In the genomic region with DNA sequence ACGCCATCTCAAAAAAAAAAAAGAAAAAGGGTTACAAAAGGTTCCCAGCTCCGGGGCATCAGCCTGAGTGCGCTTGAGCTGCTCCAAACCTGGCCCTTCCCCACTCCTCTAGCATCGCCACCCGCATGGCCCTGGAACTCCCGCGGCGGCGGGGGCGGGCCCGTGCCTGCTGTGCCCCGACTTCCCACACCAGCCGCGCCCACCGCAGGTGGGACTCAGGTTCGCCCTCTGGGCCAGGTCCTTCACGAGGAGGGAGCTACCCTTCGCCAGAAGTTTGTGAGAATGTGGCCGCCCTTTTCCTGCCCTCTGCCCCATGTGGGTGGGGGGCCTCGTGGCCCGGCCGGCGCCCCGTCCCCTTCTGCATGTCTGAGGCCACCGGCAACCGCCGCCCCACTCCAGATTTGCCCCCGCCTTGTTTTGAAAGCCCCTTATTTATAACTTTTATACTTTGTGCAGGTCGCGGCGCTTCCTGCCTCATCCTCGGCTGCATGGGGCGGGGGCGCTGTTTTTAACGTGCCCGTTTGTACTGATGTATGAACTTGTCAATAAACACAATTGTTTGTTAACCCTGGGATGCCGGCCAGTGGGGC, we compare ENCODE assay signal across 2 cellular contexts.
TF ChIP-seq lines count a peak whose summit lies in the region.

No MANE protein-coding gene starts in this region.

TF ChIP-seq in HEK293, 187 proteins besides CTCF, POLR2A, EP300 and RAD21:
- TF ChIP-seq, protein P1, sequence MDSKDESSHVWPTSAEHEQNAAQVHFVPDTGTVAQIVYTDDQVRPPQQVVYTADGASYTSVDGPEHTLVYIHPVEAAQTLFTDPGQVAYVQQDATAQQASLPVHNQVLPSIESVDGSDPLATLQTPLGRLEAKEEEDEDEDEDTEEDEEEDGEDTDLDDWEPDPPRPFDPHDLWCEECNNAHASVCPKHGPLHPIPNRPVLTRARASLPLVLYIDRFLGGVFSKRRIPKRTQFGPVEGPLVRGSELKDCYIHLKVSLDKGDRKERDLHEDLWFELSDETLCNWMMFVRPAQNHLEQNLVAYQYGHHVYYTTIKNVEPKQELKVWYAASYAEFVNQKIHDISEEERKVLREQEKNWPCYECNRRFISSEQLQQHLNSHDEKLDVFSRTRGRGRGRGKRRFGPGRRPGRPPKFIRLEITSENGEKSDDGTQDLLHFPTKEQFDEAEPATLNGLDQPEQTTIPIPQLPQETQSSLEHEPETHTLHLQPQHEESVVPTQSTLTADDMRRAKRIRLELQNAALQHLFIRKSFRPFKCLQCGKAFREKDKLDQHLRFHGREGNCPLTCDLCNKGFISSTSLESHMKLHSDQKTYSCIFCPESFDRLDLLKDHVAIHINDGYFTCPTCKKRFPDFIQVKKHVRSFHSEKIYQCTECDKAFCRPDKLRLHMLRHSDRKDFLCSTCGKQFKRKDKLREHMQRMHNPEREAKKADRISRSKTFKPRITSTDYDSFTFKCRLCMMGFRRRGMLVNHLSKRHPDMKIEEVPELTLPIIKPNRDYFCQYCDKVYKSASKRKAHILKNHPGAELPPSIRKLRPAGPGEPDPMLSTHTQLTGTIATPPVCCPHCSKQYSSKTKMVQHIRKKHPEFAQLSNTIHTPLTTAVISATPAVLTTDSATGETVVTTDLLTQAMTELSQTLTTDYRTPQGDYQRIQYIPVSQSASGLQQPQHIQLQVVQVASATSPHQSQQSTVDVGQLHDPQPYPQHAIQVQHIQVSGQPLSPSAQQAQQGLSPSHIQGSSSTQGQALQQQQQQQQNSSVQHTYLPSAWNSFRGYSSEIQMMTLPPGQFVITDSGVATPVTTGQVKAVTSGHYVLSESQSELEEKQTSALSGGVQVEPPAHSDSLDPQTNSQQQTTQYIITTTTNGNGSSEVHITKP (tag by site-specific recombination; IDR thresholded peaks at IDR 0.05): 0 out of 2 replicates have a peak, but pooled peaks have one; percentile 12
- TF ChIP-seq GLIS2 (tag by site-specific recombination; IDR thresholded peaks at IDR 0.05) (peak; percentile 80), ZBTB20 (tag by site-specific recombination; IDR thresholded peaks at IDR 0.05) (0 out of 2 replicates have a peak, but pooled peaks have one; percentile 21), ZNF654 (tag by site-specific recombination; IDR thresholded peaks at IDR 0.05; ENCODE audit: low read depth) (no peak), ZIC2 (tag by site-specific recombination; IDR thresholded peaks at IDR 0.05) (peak; percentile 89), OVOL3 (tag by site-specific recombination; IDR thresholded peaks at IDR 0.05) (no peak), GLIS1 (tag by site-specific recombination; IDR thresholded peaks at IDR 0.05) (peak; percentile 78), ZNF629 (tag by site-specific recombination; IDR thresholded peaks at IDR 0.05) (no peak), EGR2 (tag by site-specific recombination; IDR thresholded peaks at IDR 0.05; ENCODE audit: low read depth) (peak; percentile 82), SP2 (tag by site-specific recombination; IDR thresholded peaks at IDR 0.05) (peak; percentile 49), SP7 (tag by site-specific recombination; IDR thresholded peaks at IDR 0.05) (0 out of 2 replicates have a peak, but pooled peaks have one; percentile 26), ZFHX2 (tag by site-specific recombination; conservative IDR thresholded peaks at IDR 0.05) (peak; percentile 89), KLF1 (tag by site-specific recombination; IDR thresholded peaks at IDR 0.05) (peak; percentile 76), ZXDB (tag by site-specific recombination; IDR thresholded peaks at IDR 0.05) (no peak), ZNF423 (tag by site-specific recombination; IDR thresholded peaks at IDR 0.05) (0 out of 2 replicates have a peak, but pooled peaks have one; percentile 44), SP3 (tag by site-specific recombination; IDR thresholded peaks at IDR 0.05) (peak; percentile 53; the same call in 1 of the 2 replicates), ZNF335 (tag by site-specific recombination; conservative IDR thresholded peaks at IDR 0.05) (peak; percentile 76; the same call in 1 of the 2 replicates), ZNF600 (tag by site-specific recombination; IDR thresholded peaks at IDR 0.05) (0 out of 2 replicates have a peak, but pooled peaks have one; percentile 8), ZBTB8A (tag by site-specific recombination; IDR thresholded peaks at IDR 0.05) (peak; percentile 54)
- TF ChIP-seq, protein P2, sequence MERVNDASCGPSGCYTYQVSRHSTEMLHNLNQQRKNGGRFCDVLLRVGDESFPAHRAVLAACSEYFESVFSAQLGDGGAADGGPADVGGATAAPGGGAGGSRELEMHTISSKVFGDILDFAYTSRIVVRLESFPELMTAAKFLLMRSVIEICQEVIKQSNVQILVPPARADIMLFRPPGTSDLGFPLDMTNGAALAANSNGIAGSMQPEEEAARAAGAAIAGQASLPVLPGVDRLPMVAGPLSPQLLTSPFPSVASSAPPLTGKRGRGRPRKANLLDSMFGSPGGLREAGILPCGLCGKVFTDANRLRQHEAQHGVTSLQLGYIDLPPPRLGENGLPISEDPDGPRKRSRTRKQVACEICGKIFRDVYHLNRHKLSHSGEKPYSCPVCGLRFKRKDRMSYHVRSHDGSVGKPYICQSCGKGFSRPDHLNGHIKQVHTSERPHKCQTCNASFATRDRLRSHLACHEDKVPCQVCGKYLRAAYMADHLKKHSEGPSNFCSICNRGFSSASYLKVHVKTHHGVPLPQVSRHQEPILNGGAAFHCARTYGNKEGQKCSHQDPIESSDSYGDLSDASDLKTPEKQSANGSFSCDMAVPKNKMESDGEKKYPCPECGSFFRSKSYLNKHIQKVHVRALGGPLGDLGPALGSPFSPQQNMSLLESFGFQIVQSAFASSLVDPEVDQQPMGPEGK (tag by site-specific recombination; IDR thresholded peaks at IDR 0.05): peak; percentile 42; the same call in 1 of the 2 replicates
- TF ChIP-seq, protein P3, sequence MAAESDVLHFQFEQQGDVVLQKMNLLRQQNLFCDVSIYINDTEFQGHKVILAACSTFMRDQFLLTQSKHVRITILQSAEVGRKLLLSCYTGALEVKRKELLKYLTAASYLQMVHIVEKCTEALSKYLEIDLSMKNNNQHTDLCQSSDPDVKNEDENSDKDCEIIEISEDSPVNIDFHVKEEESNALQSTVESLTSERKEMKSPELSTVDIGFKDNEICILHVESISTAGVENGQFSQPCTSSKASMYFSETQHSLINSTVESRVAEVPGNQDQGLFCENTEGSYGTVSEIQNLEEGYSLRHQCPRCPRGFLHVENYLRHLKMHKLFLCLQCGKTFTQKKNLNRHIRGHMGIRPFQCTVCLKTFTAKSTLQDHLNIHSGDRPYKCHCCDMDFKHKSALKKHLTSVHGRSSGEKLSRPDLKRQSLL (tag by site-specific recombination; IDR thresholded peaks at IDR 0.05): peak; percentile 85
TF ChIP-seq in HEK293: peak in this region for 17.

TF ChIP-seq in endothelial cell of umbilical vein, 7 proteins besides CTCF, POLR2A, EP300 and RAD21 (continued from another document):
- TF ChIP-seq MYC (IDR thresholded peaks at IDR 0.05; ENCODE audit: low read depth, low read length): no peak
- TF ChIP-seq GATA2 (IDR thresholded peaks at IDR 0.05; ENCODE audit: insufficient read depth, insufficient read length, low read depth, low read length): no peak
- no peak for TF ChIP-seq JUN (IDR thresholded peaks at IDR 0.05; ENCODE audit: borderline replicate concordance, insufficient read depth, insufficient read length, low read depth)
